Comparison of ENCODE assay signal across 8 cellular contexts in the genomic region with DNA sequence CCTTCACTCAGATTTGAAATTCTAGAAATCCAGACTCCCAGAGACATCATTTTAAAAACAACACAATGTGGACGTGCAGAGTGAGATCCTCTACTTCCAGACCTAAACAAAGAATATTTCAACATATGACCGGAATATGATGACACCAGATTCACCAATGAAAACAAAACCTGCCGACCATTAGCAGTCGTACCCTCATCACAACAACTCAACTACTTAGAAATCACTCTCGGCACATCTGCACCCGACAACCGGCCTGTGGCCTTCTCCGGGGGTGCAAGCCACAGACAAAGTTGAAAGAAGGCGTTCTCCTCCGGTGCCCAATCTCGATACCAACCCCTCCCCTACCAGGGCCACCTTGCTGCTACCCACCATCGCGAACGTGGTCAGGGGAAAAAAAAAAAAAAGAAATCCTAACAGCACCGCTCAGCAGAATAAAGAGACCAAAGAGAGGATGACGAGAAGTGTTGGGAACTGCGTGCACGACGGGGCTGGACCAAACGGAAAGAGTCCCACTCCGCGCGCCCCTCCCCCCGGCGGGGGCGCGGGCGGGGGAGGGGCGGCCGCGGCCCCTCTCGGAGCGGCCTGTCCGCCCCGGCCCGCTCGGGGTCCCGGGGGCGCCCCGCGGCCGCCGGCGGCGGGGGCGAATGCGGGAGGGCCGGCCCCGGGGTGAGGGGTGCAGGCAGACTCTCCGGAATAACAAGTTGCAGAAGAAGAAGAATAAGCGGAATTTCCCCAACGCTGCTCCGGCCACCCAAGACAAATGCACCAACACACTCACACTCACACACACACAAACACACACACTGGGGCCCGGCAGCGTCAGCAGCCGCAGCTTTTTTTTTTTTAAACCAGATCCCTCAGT. TPM values are rescaled to one million over a fixed set of nuclear protein-coding genes. Genes with fewer than 3 reads are reported as not detected.
DNase-seq lines count a peak whose midpoint lies in the region; ATAC-seq and TF ChIP-seq lines count a peak whose summit lies in the region.

No MANE protein-coding gene starts in this region.

- 0 to 1% methylated on average over 39 to 56 of the region's 56 CpGs for WGBS in esophagus, 2 donors

- POLR2A ChIA-PET in HEK293 (lab: Yijun Ruan, JAX), result interaction anchor here (1.0 kb wide), 1 partner anchor 27 kb away, joined by 3 read pairs; no protein-coding TSS in a partner anchor

- H3K4me1 ChIP-seq in HEK293 (ENCODE audit: control insufficient read depth, insufficient read depth, low read length), result peaks cover 2% of the 10 kb centered on the region; the same call in 1 of the 2 replicates
- no peaks in the 10 kb centered on the region for H3K4me1 ChIP-seq in esophagus (ENCODE audit: control insufficient read depth in 2 of 2, insufficient read depth in 2 of 2, low read length in 1 of 2)

- no peaks in the 10 kb centered on the region for H3K9me3 ChIP-seq in HEK293 (ENCODE audit: control insufficient read depth, insufficient read depth, low read depth, low read length)
- H3K9me3 ChIP-seq in esophagus (ENCODE audit: control insufficient read depth in 2 of 2, insufficient read depth in 1 of 2, low read depth in 1 of 2, low read length in 1 of 2), result no peaks in the 10 kb centered on the region

- CTCF ChIA-PET in HEK293 (lab: Yijun Ruan, JAX), result interaction anchor here (0.6 to 1.0 kb wide), 4 partner anchors 14 to 970 kb away, joined by 3 to 5 read pairs (median 3); no protein-coding TSS in a partner anchor

- no peak for ATAC-seq in HG02588 (IDR thresholded peaks at IDR 0.05; ENCODE audit: unreplicated experiment)

- H3K4me3 ChIP-seq in HEK293 (ENCODE audit: low read depth, low read length) (peak overlapping the region; percentile 84), esophagus (ENCODE audit: low read depth in 1 of 2, low read length in 2 of 2) (peak overlapping the region; percentile 77)

- H3K36me3 ChIP-seq in HEK293 (ENCODE audit: control insufficient read depth in 2 of 2, insufficient read depth in 1 of 2, low read length in 2 of 2) (no peaks in the 10 kb centered on the region), esophagus (ENCODE audit: control insufficient read depth in 2 of 2, insufficient read depth in 2 of 2, low read length in 1 of 2) (no peaks in the 10 kb centered on the region)

- no peak for TF ChIP-seq CTCF in HEK293 (tag by site-specific recombination; IDR thresholded peaks at IDR 0.05)

- DNase-seq in DMS53 treated with DMSO at 0.1 percent for 48 hours (lab: John Stamatoyannopoulos, UW; ENCODE audit: unreplicated experiment) (peak; percentile 12), NOMO-1 treated with DMSO at 0.1 percent for 48 hours (lab: John Stamatoyannopoulos, UW; ENCODE audit: unreplicated experiment) (peak; percentile 73), activated T-cell treated with anti-CD3 and anti-CD28 coated beads for 24 hours (ENCODE audit: low read depth) (peak; percentile 44), myocyte (ENCODE audit: low read depth) (peak; percentile 58)
- peak; percentile 51 for DNase-seq in stimulated activated naive CD4-positive, alpha-beta T cell treated with Interleukin-2 at 50 U/mL for 16 hours (lab: John Stamatoyannopoulos, UW)

- no peaks in the 10 kb centered on the region for H3K27me3 ChIP-seq in esophagus (ENCODE audit: control insufficient read depth in 1 of 2, insufficient read depth in 2 of 2, low read length in 2 of 2)

- H3K27ac ChIP-seq in HEK293 (ENCODE audit: extremely low read depth, low read depth, low read length) (peak overlapping the region; percentile 81), esophagus (ENCODE audit: low read depth in 2 of 2, low read length in 1 of 2) (peak overlapping the region; percentile 93 to 98)

TF ChIP-seq in HEK293, 187 proteins besides CTCF, POLR2A, EP300 and RAD21 (continues in another document):
- TF ChIP-seq ZFHX2 (tag by site-specific recombination; conservative IDR thresholded peaks at IDR 0.05) (peak; percentile 49), EGR2 (tag by site-specific recombination; IDR thresholded peaks at IDR 0.05; ENCODE audit: low read depth) (0 out of 2 replicates have a peak, but pooled peaks have one; percentile 23), KLF9 (tag by site-specific recombination; IDR thresholded peaks at IDR 0.05; ENCODE audit: low read depth) (peak; percentile 38; the same call in 1 of the 2 replicates), KLF8 (tag by site-specific recombination; IDR thresholded peaks at IDR 0.05) (peak; percentile 20; the same call in 1 of the 2 replicates), ZNF140 (tag by site-specific recombination; IDR thresholded peaks at IDR 0.05) (no peak), ZNF416 (tag by site-specific recombination; IDR thresholded peaks at IDR 0.05) (no peak), ZNF600 (tag by site-specific recombination; IDR thresholded peaks at IDR 0.05) (peak; percentile 52; the same call in 1 of the 2 replicates), ZNF157 (tag by site-specific recombination; IDR thresholded peaks at IDR 0.05) (no peak), ZNF16 (tag by site-specific recombination; IDR thresholded peaks at IDR 0.05; ENCODE audit: low read depth) (no peak), KLF16 (tag by site-specific recombination; IDR thresholded peaks at IDR 0.05) (peak; percentile 50; the same call in 1 of the 2 replicates), WT1 (tag by site-specific recombination; IDR thresholded peaks at IDR 0.05) (0 out of 2 replicates have a peak, but pooled peaks have one; percentile 20), ZNF623 (tag by site-specific recombination; IDR thresholded peaks at IDR 0.05) (no peak), ZBTB20 (tag by site-specific recombination; IDR thresholded peaks at IDR 0.05) (peak; percentile 77; the same call in 1 of the 2 replicates)
- TF ChIP-seq, protein P1, sequence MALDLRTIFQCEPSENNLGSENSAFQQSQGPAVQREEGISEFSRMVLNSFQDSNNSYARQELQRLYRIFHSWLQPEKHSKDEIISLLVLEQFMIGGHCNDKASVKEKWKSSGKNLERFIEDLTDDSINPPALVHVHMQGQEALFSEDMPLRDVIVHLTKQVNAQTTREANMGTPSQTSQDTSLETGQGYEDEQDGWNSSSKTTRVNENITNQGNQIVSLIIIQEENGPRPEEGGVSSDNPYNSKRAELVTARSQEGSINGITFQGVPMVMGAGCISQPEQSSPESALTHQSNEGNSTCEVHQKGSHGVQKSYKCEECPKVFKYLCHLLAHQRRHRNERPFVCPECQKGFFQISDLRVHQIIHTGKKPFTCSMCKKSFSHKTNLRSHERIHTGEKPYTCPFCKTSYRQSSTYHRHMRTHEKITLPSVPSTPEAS (tag by site-specific recombination; IDR thresholded peaks at IDR 0.05), result peak; percentile 49
- TF ChIP-seq, protein P2, sequence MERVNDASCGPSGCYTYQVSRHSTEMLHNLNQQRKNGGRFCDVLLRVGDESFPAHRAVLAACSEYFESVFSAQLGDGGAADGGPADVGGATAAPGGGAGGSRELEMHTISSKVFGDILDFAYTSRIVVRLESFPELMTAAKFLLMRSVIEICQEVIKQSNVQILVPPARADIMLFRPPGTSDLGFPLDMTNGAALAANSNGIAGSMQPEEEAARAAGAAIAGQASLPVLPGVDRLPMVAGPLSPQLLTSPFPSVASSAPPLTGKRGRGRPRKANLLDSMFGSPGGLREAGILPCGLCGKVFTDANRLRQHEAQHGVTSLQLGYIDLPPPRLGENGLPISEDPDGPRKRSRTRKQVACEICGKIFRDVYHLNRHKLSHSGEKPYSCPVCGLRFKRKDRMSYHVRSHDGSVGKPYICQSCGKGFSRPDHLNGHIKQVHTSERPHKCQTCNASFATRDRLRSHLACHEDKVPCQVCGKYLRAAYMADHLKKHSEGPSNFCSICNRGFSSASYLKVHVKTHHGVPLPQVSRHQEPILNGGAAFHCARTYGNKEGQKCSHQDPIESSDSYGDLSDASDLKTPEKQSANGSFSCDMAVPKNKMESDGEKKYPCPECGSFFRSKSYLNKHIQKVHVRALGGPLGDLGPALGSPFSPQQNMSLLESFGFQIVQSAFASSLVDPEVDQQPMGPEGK (tag by site-specific recombination; IDR thresholded peaks at IDR 0.05), result peak; percentile 81
- TF ChIP-seq, protein P3, sequence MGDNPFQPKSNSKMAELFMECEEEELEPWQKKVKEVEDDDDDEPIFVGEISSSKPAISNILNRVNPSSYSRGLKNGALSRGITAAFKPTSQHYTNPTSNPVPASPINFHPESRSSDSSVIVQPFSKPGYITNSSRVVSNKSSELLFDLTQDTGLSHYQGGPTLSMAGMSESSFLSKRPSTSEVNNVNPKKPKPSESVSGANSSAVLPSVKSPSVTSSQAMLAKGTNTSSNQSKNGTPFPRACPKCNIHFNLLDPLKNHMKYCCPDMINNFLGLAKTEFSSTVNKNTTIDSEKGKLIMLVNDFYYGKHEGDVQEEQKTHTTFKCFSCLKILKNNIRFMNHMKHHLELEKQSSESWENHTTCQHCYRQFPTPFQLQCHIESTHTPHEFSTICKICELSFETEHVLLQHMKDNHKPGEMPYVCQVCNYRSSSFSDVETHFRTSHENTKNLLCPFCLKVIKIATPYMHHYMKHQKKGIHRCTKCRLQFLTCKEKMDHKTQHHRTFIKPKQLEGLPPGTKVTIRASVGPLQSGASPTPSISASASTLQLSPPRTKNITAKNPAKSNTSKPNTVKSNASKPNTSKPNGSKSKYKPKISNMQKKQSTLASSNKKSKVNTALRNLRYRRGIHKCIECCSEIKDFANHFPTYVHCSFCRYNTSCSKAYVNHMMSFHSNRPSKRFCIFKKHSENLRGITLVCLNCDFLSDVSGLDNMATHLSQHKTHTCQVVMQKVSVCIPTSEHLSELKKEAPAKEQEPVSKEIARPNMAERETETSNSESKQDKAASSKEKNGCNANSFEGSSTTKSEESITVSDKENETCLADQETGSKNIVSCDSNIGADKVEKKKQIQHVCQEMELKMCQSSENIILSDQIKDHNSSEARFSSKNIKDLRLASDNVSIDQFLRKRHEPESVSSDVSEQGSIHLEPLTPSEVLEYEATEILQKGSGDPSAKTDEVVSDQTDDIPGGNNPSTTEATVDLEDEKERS (tag by site-specific recombination; IDR thresholded peaks at IDR 0.05), result no peak

RNA-seq across cellular contexts. Expression of a gene that starts 1.7 kb away (rescaled TPM):
- 10 to 100 TPM in 1 of 2 donors, 1 to 10 TPM in 1; 8.8 to 14.0 TPM for polyA plus RNA-seq in esophagus
- total RNA-seq in myocyte, result 8.2 and 13.5 TPM in 2 replicates
- polyA plus RNA-seq in myocyte (2012), result 21.7 TPM

Comparison
In these comparisons a context has a peak if more than half of its experiments do, and no peak if none do; other contexts are left out.
1. DNase-seq: peak in every context shown above with its lines; median percentile 73 in NOMO-1 treated with DMSO at 0.1 percent for 48 hours; 58 in myocyte; 51 in stimulated activated naive CD4-positive, alpha-beta T cell treated with Interleukin-2 at 50 U/mL for 16 hours; 44 in activated T-cell treated with anti-CD3 and anti-CD28 coated beads for 24 hours; 12 in DMS53 treated with DMSO at 0.1 percent for 48 hours.